ENCODE assay signal across 9 cellular contexts in the genomic region with DNA sequence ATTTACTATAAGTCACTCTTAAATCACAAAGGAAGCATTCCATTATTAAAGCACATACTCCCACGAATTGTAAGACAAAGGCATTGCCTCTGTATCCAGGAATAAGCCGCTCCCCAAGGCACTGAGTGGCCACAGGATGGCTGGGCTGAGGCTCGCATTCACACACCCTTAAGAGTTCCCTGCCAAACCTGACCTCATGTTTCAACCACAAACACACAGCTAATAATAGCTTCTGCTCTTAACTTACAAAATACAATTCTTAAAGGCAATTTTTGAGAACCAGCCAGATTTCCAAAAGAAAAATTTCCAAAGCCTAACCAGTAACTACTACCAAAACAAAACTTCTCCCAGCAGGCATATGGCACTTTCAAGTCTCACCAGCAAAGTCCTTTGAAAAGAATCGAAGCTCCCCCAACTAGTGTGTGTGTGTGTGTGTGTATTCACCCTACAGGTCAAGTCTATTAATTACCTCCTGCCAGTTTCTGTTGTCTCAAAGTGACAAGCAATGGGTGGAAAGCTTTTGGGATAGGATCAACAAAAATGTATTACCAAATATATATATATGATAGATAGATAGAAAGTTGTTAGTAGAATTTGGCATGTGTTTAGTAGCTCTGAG. TPM values are rescaled to one million over a fixed set of nuclear protein-coding genes. Genes with fewer than 3 reads are reported as not detected.
DNase-seq lines count a peak whose midpoint lies in the region; ATAC-seq and TF ChIP-seq lines count a peak whose summit lies in the region.
"Had no signal": no experiment of that assay in that cellular context is flagged by ENCODE, and none has a peak within 500 bp of the region (broad histone marks: within the 10 kb centered on the region; RNA-seq: fewer than 3 reads in every experiment).

No MANE protein-coding gene starts in this region.

- no peaks in the 10 kb centered on the region for H3K36me3 ChIP-seq in KMS-11 (ENCODE audit: insufficient read depth)

- H3K27ac ChIP-seq in KMS-11 = peak overlapping the region; percentile 24; the same call in 1 of the 2 replicates

- peaks cover 19% of the 10 kb centered on the region for H3K4me1 ChIP-seq in KMS-11 (ENCODE audit: low read depth, poor library complexity, severe bottlenecking)

- intact Hi-C loops in Right ventricle myocardium superior (cut with DNase I) = no loop called here
- intact Hi-C loops in cardiac septum (cut with DNase I) = no loop called here

- H3K4me2 ChIP-seq in KMS-11 = peak overlapping the region; percentile 57

- TF ChIP-seq CTCF in KMS-11 (conservative IDR thresholded peaks at IDR 0.05; ENCODE audit: low read depth, low read length) (peak; percentile 31; the same call in 1 of the 2 replicates), foreskin fibroblast (IDR thresholded peaks at IDR 0.05; ENCODE audit: low read depth, low read length) (no peak)

- H3K4me3 ChIP-seq in KMS-11 (IDR thresholded peaks at IDR 0.05; ENCODE audit: insufficient read depth, low read depth, low read length) (no peak overlapping the region), foreskin fibroblast (ENCODE audit: low read depth in 1 of 2, low read length in 2 of 2) (no peak overlapping the region)

- H3K27me3 ChIP-seq in KMS-11 (ENCODE audit: insufficient read depth, low read depth) = no peaks in the 10 kb centered on the region

- peak overlapping the region; percentile 47; the same call in 1 of the 2 replicates for H2AFZ ChIP-seq in KMS-11 (ENCODE audit: low read depth)

- peak; percentile 76 for ATAC-seq in Right ventricle myocardium superior (ENCODE audit: poor library complexity)
- no peak for ATAC-seq in GM21526 (IDR thresholded peaks at IDR 0.05; ENCODE audit: low FRiP score, unreplicated experiment)
- no peak for ATAC-seq in HG02970 (IDR thresholded peaks at IDR 0.05; ENCODE audit: low FRiP score, unreplicated experiment)

- H3K9ac ChIP-seq in KMS-11 = no peak overlapping the region

- DNase-seq in Right ventricle myocardium superior (peak; percentile 41), cardiac septum (ENCODE audit: low spot score) (no peak), foreskin fibroblast (peak; percentile 69 to 86), GF-D8 (lab: John Stamatoyannopoulos, UW) (no peak), hippocampal formation (lab: John Stamatoyannopoulos, UW) (no peak)
- DNase-seq: ACHN had no signal

- no peaks in the 10 kb centered on the region for H4K20me1 ChIP-seq in KMS-11 (ENCODE audit: insufficient read depth)

- no peaks in the 10 kb centered on the region for H3K79me2 ChIP-seq in KMS-11 (ENCODE audit: insufficient read depth, low read depth)

RNA-seq across cellular contexts. Expression of gene ARHGAP6, which starts 36.0 kb away (rescaled TPM):
- total RNA-seq in Right ventricle myocardium superior (2.7 TPM), cardiac septum (4.8 TPM)

Comparison
In these comparisons a context has a peak if more than half of its experiments do, and no peak if none do; other contexts are left out.
1. DNase-seq: peak in Right ventricle myocardium superior (single experiment) and foreskin fibroblast (2 of 2); none in cardiac septum (single experiment), GF-D8 (single experiment) and hippocampal formation (0 of 2).